In the genomic region with DNA sequence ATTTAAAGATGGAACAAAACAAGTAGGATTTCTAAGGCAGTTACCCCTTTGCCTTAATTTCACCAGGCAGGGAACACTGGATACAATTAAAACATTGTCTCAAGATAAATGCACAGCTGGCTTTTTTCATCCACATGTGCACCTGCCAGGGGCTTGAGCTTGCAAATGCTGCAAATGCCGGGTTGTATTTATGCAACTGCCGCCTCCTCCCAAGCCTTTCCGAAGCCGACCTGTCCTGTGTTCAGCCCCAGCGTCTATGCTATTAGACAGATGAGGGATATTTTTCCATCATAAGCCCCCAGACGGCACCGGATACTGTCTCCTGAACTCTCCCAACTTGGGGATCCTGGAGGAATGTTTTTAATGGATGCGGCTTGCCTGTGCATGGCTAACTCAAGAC, we compare ENCODE assay signal across 16 cellular contexts.
A peak's percentile ranks its signal among the peaks of the same experiment; 100 is the strongest.
DNase-seq lines count a peak whose midpoint lies in the region; ATAC-seq and TF ChIP-seq lines count a peak whose summit lies in the region.
"Had no signal": no experiment of that assay in that cellular context is flagged by ENCODE, and none has a peak within 500 bp of the region (broad histone marks: within the 10 kb centered on the region; RNA-seq: fewer than 3 reads in every experiment).

No MANE protein-coding gene starts in this region.

- no peaks in the 10 kb centered on the region for H3K27me3 Mint-ChIP-seq in activated CD8-positive, alpha-beta memory T cell treated with anti-CD3 and anti-CD28 coated beads, Interleukin-2, amount 10 ng/mL, durations not matched to agents 7 days and 5 days
- peaks cover 34% of the 10 kb centered on the region for H3K27me3 Mint-ChIP-seq in type B pancreatic cell

- peaks cover 4% of the 10 kb centered on the region for H3K9me3 Mint-ChIP-seq in activated CD8-positive, alpha-beta memory T cell treated with anti-CD3 and anti-CD28 coated beads, Interleukin-2, amount 10 ng/mL, durations not matched to agents 7 days and 5 days (ENCODE audit: low read depth)
- H3K9me3 Mint-ChIP-seq in type B pancreatic cell: no peaks in the 10 kb centered on the region
- H3K9me3 Mint-ChIP-seq: CD4-positive, alpha-beta T cell had no signal

- TF ChIP-seq CTCF in type B pancreatic cell (conservative IDR thresholded peaks at IDR 0.05): no peak

- no peaks in the 10 kb centered on the region for H3K4me1 Mint-ChIP-seq in activated CD8-positive, alpha-beta memory T cell treated with anti-CD3 and anti-CD28 coated beads, Interleukin-2, amount 10 ng/mL, durations not matched to agents 7 days and 5 days
- H3K4me1 Mint-ChIP-seq in type B pancreatic cell (ENCODE audit: unreplicated experiment): peaks cover 5% of the 10 kb centered on the region
- H3K4me1 Mint-ChIP-seq: IgD-negative memory B cell had no signal

- H3K4me3 Mint-ChIP-seq in activated CD8-positive, alpha-beta memory T cell treated with anti-CD3 and anti-CD28 coated beads, Interleukin-2, amount 10 ng/mL, durations not matched to agents 7 days and 5 days: no peak overlapping the region
- no peak overlapping the region for H3K4me3 Mint-ChIP-seq in type B pancreatic cell
- H3K4me3 Mint-ChIP-seq: CD4-positive, alpha-beta T cell; IgD-negative memory B cell had no signal

- CTCF ChIA-PET in activated CD8-positive, alpha-beta memory T cell treated with anti-CD3 and anti-CD28 coated beads, Interleukin-2, amount 10 ng/mL, durations not matched to agents 7 days and 5 days (lab: Charles Lee): no interaction called here

- no peak for ATAC-seq in activated CD8-positive, alpha-beta memory T cell treated with anti-CD3 and anti-CD28 coated beads, Interleukin-2, amount 10 ng/mL, durations not matched to agents 7 days and 5 days
- no peak for ATAC-seq in HG03342 (IDR thresholded peaks at IDR 0.05; ENCODE audit: unreplicated experiment)
- ATAC-seq: A549, HepG2 had no signal

- H3K27ac Mint-ChIP-seq in activated CD8-positive, alpha-beta memory T cell treated with anti-CD3 and anti-CD28 coated beads, Interleukin-2, amount 10 ng/mL, durations not matched to agents 7 days and 5 days: no peak overlapping the region
- no peak overlapping the region for H3K27ac Mint-ChIP-seq in type B pancreatic cell
- H3K27ac Mint-ChIP-seq: CD4-positive, alpha-beta T cell; IgD-negative memory B cell had no signal

- H3K36me3 Mint-ChIP-seq in activated CD8-positive, alpha-beta memory T cell treated with anti-CD3 and anti-CD28 coated beads, Interleukin-2, amount 10 ng/mL, durations not matched to agents 7 days and 5 days: no peaks in the 10 kb centered on the region
- H3K36me3 Mint-ChIP-seq in type B pancreatic cell: no peaks in the 10 kb centered on the region
- H3K36me3 Mint-ChIP-seq: IgD-negative memory B cell had no signal

- DNase-seq in activated CD8-positive, alpha-beta memory T cell treated with anti-CD3 and anti-CD28 coated beads for 24 hours: peak; percentile 5
- DNase-seq in activated CD8-positive, alpha-beta memory T cell treated with anti-CD3 and anti-CD28 coated beads, Interleukin-2, amount 10 ng/mL, durations not matched to agents 7 days and 5 days: no peak
- DNase-seq in left kidney (ENCODE audit: low read depth, low spot score): peak; percentile 49
- DNase-seq in type B pancreatic cell (ENCODE audit: extremely low spot score, unreplicated experiment): peak; percentile 31
- no peak for DNase-seq in activated naive CD4-positive, alpha-beta T cell treated with Interleukin-2 at 50 U/mL for 16 hours
- DNase-seq in GF-D8 (lab: John Stamatoyannopoulos, UW): no peak
- DNase-seq: AML-193; Caco-2; CD4-positive, alpha-beta T cell; GDM1; HCEC 1CT; KBM-7 had no signal

Comparison
In these comparisons a context has a peak if more than half of its experiments do, and no peak if none do; other contexts are left out.
1. DNase-seq: peak in activated CD8-positive, alpha-beta memory T cell treated with anti-CD3 and anti-CD28 coated beads for 24 hours (single experiment), left kidney (single experiment) and type B pancreatic cell (single experiment); none in activated CD8-positive, alpha-beta memory T cell treated with anti-CD3 and anti-CD28 coated beads, Interleukin-2, amount 10 ng/mL, durations not matched to agents 7 days and 5 days (single experiment), activated naive CD4-positive, alpha-beta T cell treated with Interleukin-2 at 50 U/mL for 16 hours (single experiment) and GF-D8 (single experiment).